8 cellular contexts compared by ENCODE assay signal in genomic region chr3:57079221-57079831, GRCh38. TPM values are rescaled to one million over a fixed set of nuclear protein-coding genes. Genes with fewer than 3 reads are reported as not detected.
DNase-seq lines count a peak whose midpoint lies in the region; ATAC-seq and TF ChIP-seq lines count a peak whose summit lies in the region.

No MANE protein-coding gene starts in this region.

- no peaks in the 10 kb centered on the region for H3K9me3 Mint-ChIP-seq in activated T-cell treated with anti-CD3 and anti-CD28 coated beads, Interleukin-2, amount 50 U/mL, for 4 hours

- H3K4me1 ChIP-seq in HUES64 (ENCODE audit: insufficient read depth, low read length) (peaks cover 7% of the 10 kb centered on the region; the same call in 1 of the 2 replicates), right atrium auricular region (peaks cover 0 to 9% of the 10 kb centered on the region in 2 donors), rectal smooth muscle tissue (ENCODE audit: control insufficient read depth, insufficient read depth, low read length) (peaks cover 6% of the 10 kb centered on the region)

- no peaks in the 10 kb centered on the region for H3K9me3 ChIP-seq in HUES64 (ENCODE audit: insufficient read depth, low read depth, low read length)
- H3K9me3 ChIP-seq in right atrium auricular region = no peaks in the 10 kb centered on the region

- H3K27ac ChIP-seq in HUES64 (ENCODE audit: low read depth, low read length) (no peak overlapping the region; the same call in 1 of the 2 replicates), right atrium auricular region (peak overlapping the region; percentile 46 to 58), rectal smooth muscle tissue (ENCODE audit: low read depth, low read length) (peak overlapping the region; percentile 80)

- no peak for TF ChIP-seq CTCF in right atrium auricular region (IDR thresholded peaks at IDR 0.05)

- no peaks in the 10 kb centered on the region for H3K36me3 Mint-ChIP-seq in activated T-cell treated with anti-CD3 and anti-CD28 coated beads, Interleukin-2, amount 50 U/mL, for 4 hours (ENCODE audit: insufficient read depth)

- ATAC-seq in activated T-cell treated with anti-CD3 and anti-CD28 coated beads, Interleukin-2, amount 50 U/mL, for 4 hours = peak; percentile 41 to 42
- ATAC-seq in HG03196 (IDR thresholded peaks at IDR 0.05; ENCODE audit: unreplicated experiment) = no peak

- peaks cover 52% of the 10 kb centered on the region for H3K27me3 Mint-ChIP-seq in activated T-cell treated with anti-CD3 and anti-CD28 coated beads, Interleukin-2, amount 50 U/mL, for 4 hours (ENCODE audit: low read depth)

- DNase-seq in D341Med (ENCODE audit: low spot score) (peak; percentile 78), right atrium auricular region (ENCODE audit: low spot score) (no peak), superior temporal gyrus (ENCODE audit: extremely low spot score) (no peak), OCI-M1 (lab: John Stamatoyannopoulos, UW) (no peak)
- DNase-seq in activated T-cell treated with anti-CD3 and anti-CD28 coated beads, Interleukin-2, amount 50 U/mL, for 4 hours = no peak

- 1% methylated on average over 59 of the region's 59 CpGs for WGBS in HUES64

- H3K27me3 ChIP-seq in HUES64 (ENCODE audit: insufficient read depth, low read length) = peaks cover 38% of the 10 kb centered on the region
- H3K27me3 ChIP-seq in right atrium auricular region = no peaks in the 10 kb centered on the region
- H3K27me3 ChIP-seq in rectal smooth muscle tissue (ENCODE audit: control insufficient read depth, insufficient read depth, low read length) = no peaks in the 10 kb centered on the region

- peak overlapping the region; percentile 35 for H3K4me3 Mint-ChIP-seq in activated T-cell treated with anti-CD3 and anti-CD28 coated beads, Interleukin-2, amount 50 U/mL, for 4 hours

- H3K9ac ChIP-seq in HUES64 (ENCODE audit: low read depth, low read length) (peak overlapping the region; percentile 63), rectal smooth muscle tissue (ENCODE audit: low read length) (peak overlapping the region; percentile 74)

- peak overlapping the region; percentile 82 for H3K4me3 ChIP-seq in HUES64 (ENCODE audit: low read length)
- H3K4me3 ChIP-seq in right atrium auricular region = peak overlapping the region; percentile 52 to 71
- peak overlapping the region; percentile 92 for H3K4me3 ChIP-seq in rectal smooth muscle tissue (ENCODE audit: low read length)

- H3K4me1 Mint-ChIP-seq in activated T-cell treated with anti-CD3 and anti-CD28 coated beads, Interleukin-2, amount 50 U/mL, for 4 hours (ENCODE audit: low read depth) = peaks cover 6% of the 10 kb centered on the region

- H3K36me3 ChIP-seq in HUES64 (ENCODE audit: insufficient read depth, low read length) (no peaks in the 10 kb centered on the region), right atrium auricular region (no peaks in the 10 kb centered on the region), rectal smooth muscle tissue (ENCODE audit: control insufficient read depth, insufficient read depth, low read length) (peaks cover 6% of the 10 kb centered on the region)

RNA-seq across cellular contexts. Expression of gene SPATA12, which starts 18.9 kb away (rescaled TPM):
- 0.30 TPM for polyA plus RNA-seq in HUES64 (2013, experiment 1 of 2)
- polyA plus RNA-seq in HUES64 (2013, experiment 2 of 2) = 0.32 TPM
- not detected for total RNA-seq in activated T-cell treated with anti-CD3 and anti-CD28 coated beads, Interleukin-2, amount 50 U/mL, for 4 hours
- not detected for total RNA-seq in right atrium auricular region
